Comparison of ENCODE assay signal across 8 cellular contexts in genomic region chrX:18984381-18985185, GRCh38.
DNase-seq lines count a peak whose midpoint lies in the region; TF ChIP-seq lines count a peak whose summit lies in the region.

No MANE protein-coding gene starts in this region.

- H3K27me3 ChIP-seq in MM.1S (replicated peaks; ENCODE audit: insufficient read depth, low read length) = no peaks in the 10 kb centered on the region
- no peaks in the 10 kb centered on the region for H3K27me3 ChIP-seq in neuron (ENCODE audit: insufficient read depth, low read length)

- H3K4me3 ChIP-seq in MM.1S (ENCODE audit: low read length) (peak overlapping the region; percentile 82), foreskin fibroblast (ENCODE audit: low read depth in 1 of 2, low read length in 2 of 2) (peak overlapping the region; percentile 63 to 72), neuron (ENCODE audit: low read length) (peak overlapping the region; percentile 81)

- H3K36me3 ChIP-seq in MM.1S (replicated peaks; ENCODE audit: insufficient read depth, low read length) (no peaks in the 10 kb centered on the region), neuron (ENCODE audit: insufficient read depth, low read length) (no peaks in the 10 kb centered on the region)

- no peaks in the 10 kb centered on the region for H3F3A ChIP-seq in MM.1S (ENCODE audit: insufficient read depth, low read length)

- no peaks in the 10 kb centered on the region for H3K4me1 ChIP-seq in MM.1S (ENCODE audit: low read length)
- H3K4me1 ChIP-seq in neuron (ENCODE audit: insufficient read depth, low read length) = peaks cover 2% of the 10 kb centered on the region

- peak overlapping the region; percentile 81 for H3K9ac ChIP-seq in MM.1S (ENCODE audit: low read length)

- H4K20me1 ChIP-seq in MM.1S (ENCODE audit: insufficient read depth, low read length) = no peaks in the 10 kb centered on the region

- no peaks in the 10 kb centered on the region for H3K9me2 ChIP-seq in MM.1S (replicated peaks; ENCODE audit: insufficient read depth, low read length)

- H3K4me2 ChIP-seq in MM.1S (ENCODE audit: low read depth, low read length) = peak overlapping the region; percentile 77

- peak; percentile 87 for DNase-seq in GM03348 (ENCODE audit: low spot score)
- DNase-seq in HCEC 1CT = peak; percentile 69
- DNase-seq in MM.1S = peak; percentile 82
- DNase-seq in SHP77 (lab: John Stamatoyannopoulos, UW) = peak; percentile 48 to 64
- peak; percentile 80 for DNase-seq in activated gamma-delta T cell treated with Interleukin-2 at 50 U/mL for 16 hours
- peak; percentile 64 to 87 for DNase-seq in foreskin fibroblast
- peak; percentile 3 to 85 (median 70) for DNase-seq in substantia nigra (lab: John Stamatoyannopoulos, UW)

- H2AFZ ChIP-seq in MM.1S (ENCODE audit: low read length) = peak overlapping the region; percentile 66
- H2AFZ ChIP-seq in neuron (ENCODE audit: low read depth, low read length) = peak overlapping the region; percentile 74

- H3K27ac ChIP-seq in MM.1S (ENCODE audit: low read length) = peak overlapping the region; percentile 77; the same call in 1 of the 2 replicates
- H3K27ac ChIP-seq in substantia nigra (ENCODE audit: low read depth, low read length, poor library complexity, severe bottlenecking) = peak overlapping the region; percentile 76

- H3K9me3 ChIP-seq in MM.1S (replicated peaks; ENCODE audit: insufficient read depth, low read length) (no peaks in the 10 kb centered on the region), neuron (ENCODE audit: low read length) (no peaks in the 10 kb centered on the region)

- TF ChIP-seq CTCF in MM.1S (IDR thresholded peaks at IDR 0.05; ENCODE audit: low read length) (no peak), foreskin fibroblast (IDR thresholded peaks at IDR 0.05; ENCODE audit: low read depth, low read length) (peak; percentile 38)

- peaks cover 22% of the 10 kb centered on the region for H3K79me2 ChIP-seq in MM.1S (ENCODE audit: low read length)

Comparison
In these comparisons a context has a peak if more than half of its experiments do, and no peak if none do; other contexts are left out.
1. Peak in every context shown above with its lines: DNase-seq, H3K4me3 ChIP-seq and H3K27ac ChIP-seq.